21 cellular contexts compared by ENCODE assay signal in the genomic region with DNA sequence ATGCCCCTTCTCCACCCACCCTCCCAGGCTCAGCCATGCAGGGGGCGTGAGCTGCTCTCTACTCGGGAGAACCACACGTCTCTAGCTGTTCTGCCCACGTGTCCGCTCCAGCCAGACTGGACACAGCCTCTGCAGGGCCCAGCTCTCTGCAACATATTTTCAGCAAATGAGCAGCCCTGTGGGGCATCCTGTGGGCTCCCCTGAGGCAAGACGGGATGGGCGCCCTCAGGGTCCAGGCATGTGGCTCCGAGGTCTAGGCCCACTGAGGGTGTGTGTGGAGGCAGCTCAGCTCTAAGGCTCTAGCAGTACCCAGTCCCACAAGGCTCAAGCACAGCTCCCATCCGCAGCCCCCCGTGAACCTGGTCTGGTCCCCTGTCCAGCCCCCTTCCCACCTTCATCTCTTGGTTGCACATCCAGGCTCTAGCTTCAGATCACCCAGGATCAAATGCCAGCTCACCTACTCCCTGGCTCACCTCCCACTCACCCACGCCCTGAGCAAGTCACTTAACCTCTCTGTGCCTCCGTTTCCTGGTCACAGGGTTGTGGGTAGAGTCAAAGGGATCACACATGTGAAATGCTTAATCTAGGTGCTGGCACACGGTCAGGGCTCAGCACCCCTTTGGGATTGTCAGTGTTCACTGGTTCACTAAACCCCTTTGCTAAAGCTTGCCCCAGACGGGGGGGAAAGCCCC. TPM values are rescaled to one million over a fixed set of nuclear protein-coding genes. Genes with fewer than 3 reads are reported as not detected.
A peak's percentile ranks its signal among the peaks of the same experiment; 100 is the strongest.
DNase-seq lines count a peak whose midpoint lies in the region; ATAC-seq and TF ChIP-seq lines count a peak whose summit lies in the region.
"Had no signal": no experiment of that assay in that cellular context is flagged by ENCODE, and none has a peak within 500 bp of the region (broad histone marks: within the 10 kb centered on the region; RNA-seq: fewer than 3 reads in every experiment).

No MANE protein-coding gene starts in this region.

- H2AFZ ChIP-seq in neural progenitor cell (replicated peaks): no peak overlapping the region

- H3K27ac ChIP-seq in CD4-positive, alpha-beta T cell (ENCODE audit: low read depth, low read length): no peak overlapping the region
- no peak overlapping the region for H3K27ac ChIP-seq in neural progenitor cell
- H3K27ac ChIP-seq: C4-2B, sigmoid colon, upper lobe of right lung had no signal

- H3K4me1 ChIP-seq in neural progenitor cell: peaks cover 8% of the 10 kb centered on the region
- H3K4me1 ChIP-seq: HAP-1, upper lobe of right lung had no signal

- H3K4me1 Mint-ChIP-seq in activated naive CD4-positive, alpha-beta T cell treated with anti-CD3 and anti-CD28 coated beads for 36 hours (ENCODE audit: low read depth): peaks cover 47% of the 10 kb centered on the region
- peaks cover 75% of the 10 kb centered on the region for H3K4me1 Mint-ChIP-seq in CD4-positive, alpha-beta T cell (ENCODE audit: low read depth)
- H3K4me1 Mint-ChIP-seq in T-helper 17 cell (peaks cover 40% of the 10 kb centered on the region), neural progenitor cell (peaks cover 44% of the 10 kb centered on the region)

- no peaks in the 10 kb centered on the region for H3K27me3 Mint-ChIP-seq in activated naive CD4-positive, alpha-beta T cell treated with anti-CD3 and anti-CD28 coated beads for 36 hours (ENCODE audit: low read depth)
- no peaks in the 10 kb centered on the region for H3K27me3 Mint-ChIP-seq in CD4-positive, alpha-beta T cell
- H3K27me3 Mint-ChIP-seq in T-helper 17 cell: no peaks in the 10 kb centered on the region
- H3K27me3 Mint-ChIP-seq in neural progenitor cell (ENCODE audit: insufficient read depth, low read depth): peaks cover 11% of the 10 kb centered on the region
- H3K27me3 Mint-ChIP-seq: activated naive CD8-positive, alpha-beta T cell treated with anti-CD3 and anti-CD28 coated beads, Interleukin-2, amount 10 ng/mL, durations not matched to agents 7 days and 5 days had no signal

- no peaks in the 10 kb centered on the region for H3K9me3 Mint-ChIP-seq in activated naive CD4-positive, alpha-beta T cell treated with anti-CD3 and anti-CD28 coated beads for 36 hours
- no peaks in the 10 kb centered on the region for H3K9me3 Mint-ChIP-seq in CD4-positive, alpha-beta T cell
- no peaks in the 10 kb centered on the region for H3K9me3 Mint-ChIP-seq in neural progenitor cell
- H3K9me3 Mint-ChIP-seq: activated B cell treated with CpG ODN at 0.5 μM for 24 hours; activated naive CD8-positive, alpha-beta T cell treated with anti-CD3 and anti-CD28 coated beads, Interleukin-2, amount 10 ng/mL, durations not matched to agents 7 days and 5 days had no signal

- H3K27me3 ChIP-seq in CD4-positive, alpha-beta T cell (ENCODE audit: control insufficient read depth, insufficient read depth, low read length): no peaks in the 10 kb centered on the region
- H3K27me3 ChIP-seq in neural progenitor cell: no peaks in the 10 kb centered on the region
- H3K27me3 ChIP-seq: sigmoid colon, upper lobe of right lung had no signal

- no peak overlapping the region for H3K4me3 Mint-ChIP-seq in activated naive CD4-positive, alpha-beta T cell treated with anti-CD3 and anti-CD28 coated beads for 36 hours
- H3K4me3 Mint-ChIP-seq in CD4-positive, alpha-beta T cell: peak overlapping the region; percentile 48
- peak overlapping the region; percentile 9 for H3K4me3 Mint-ChIP-seq in T-helper 17 cell
- H3K4me3 Mint-ChIP-seq in neural progenitor cell: no peak overlapping the region
- H3K4me3 Mint-ChIP-seq: activated B cell treated with CpG ODN at 0.5 μM for 24 hours; activated naive CD8-positive, alpha-beta T cell treated with anti-CD3 and anti-CD28 coated beads, Interleukin-2, amount 10 ng/mL, durations not matched to agents 7 days and 5 days; immature natural killer cell; memory B cell had no signal

- no peaks in the 10 kb centered on the region for H3K36me3 ChIP-seq in neural progenitor cell
- H3K36me3 ChIP-seq: HAP-1, sigmoid colon, upper lobe of right lung had no signal

- no peaks in the 10 kb centered on the region for H3K79me2 ChIP-seq in neural progenitor cell (ENCODE audit: low read depth)

- H3K36me3 Mint-ChIP-seq in activated naive CD4-positive, alpha-beta T cell treated with anti-CD3 and anti-CD28 coated beads for 36 hours (ENCODE audit: low read depth): no peaks in the 10 kb centered on the region
- no peaks in the 10 kb centered on the region for H3K36me3 Mint-ChIP-seq in CD4-positive, alpha-beta T cell (ENCODE audit: low read depth)
- H3K36me3 Mint-ChIP-seq in T-helper 17 cell (ENCODE audit: low read depth) (no peaks in the 10 kb centered on the region), neural progenitor cell (peaks cover 1% of the 10 kb centered on the region)
- H3K36me3 Mint-ChIP-seq: memory B cell had no signal

- no peak overlapping the region for H3K4me2 ChIP-seq in neural progenitor cell

- H3K27ac Mint-ChIP-seq in activated naive CD4-positive, alpha-beta T cell treated with anti-CD3 and anti-CD28 coated beads for 36 hours: no peak overlapping the region
- peak overlapping the region; percentile 37 for H3K27ac Mint-ChIP-seq in CD4-positive, alpha-beta T cell
- H3K27ac Mint-ChIP-seq in T-helper 17 cell (peak overlapping the region; percentile 37), neural progenitor cell (peak overlapping the region; percentile 66)
- H3K27ac Mint-ChIP-seq: activated naive CD8-positive, alpha-beta T cell treated with anti-CD3 and anti-CD28 coated beads, Interleukin-2, amount 10 ng/mL, durations not matched to agents 7 days and 5 days; immature natural killer cell; memory B cell; progenitor cell of endocrine pancreas had no signal

- POLR2A ChIA-PET in CD4-positive, alpha-beta T cell (lab: Charles Lee): interaction anchor here (1.0 to 1.2 kb wide), 3 partner anchors 13 to 23 kb away, joined by 3 to 4 read pairs (median 4); no protein-coding TSS in a partner anchor

- no peak overlapping the region for H3K9ac ChIP-seq in neural progenitor cell

- H3K4me3 ChIP-seq in neural progenitor cell: no peak overlapping the region
- H3K4me3 ChIP-seq: HAP-1, K562, sigmoid colon, upper lobe of right lung had no signal

- peaks cover 71% of the 10 kb centered on the region for H4K20me1 ChIP-seq in neural progenitor cell (ENCODE audit: low read depth)

- no peaks in the 10 kb centered on the region for H3F3A ChIP-seq in neural progenitor cell (ENCODE audit: low read depth)

- intact Hi-C loops in activated naive CD4-positive, alpha-beta T cell treated with anti-CD3 and anti-CD28 coated beads for 36 hours (cut with micrococcal nuclease): loop anchor here (2.0 kb wide), 1 partner anchor 41 kb away; no protein-coding TSS in a partner anchor
- intact Hi-C loops in CD4-positive, alpha-beta T cell (cut with DNase I, micrococcal nuclease): no loop called here

- ATAC-seq in CD4-positive, alpha-beta T cell (ENCODE audit: poor library complexity): peak; percentile 42
- no peak for ATAC-seq in T-helper 17 cell
- ATAC-seq: K562, upper lobe of right lung had no signal

- peak; percentile 50 for DNase-seq in activated naive CD4-positive, alpha-beta T cell treated with anti-CD3 and anti-CD28 coated beads for 36 hours
- DNase-seq in activated naive CD4-positive, alpha-beta T cell treated with anti-CD3 and anti-CD28 coated beads, Interleukin-2, amount 50 U/mL, for 16 hours: no peak
- no peak for DNase-seq in CD4-positive, alpha-beta T cell
- DNase-seq in T-helper 17 cell: no peak
- DNase-seq in neural progenitor cell (ENCODE audit: low spot score): no peak
- no peak for DNase-seq in middle frontal gyrus (ENCODE audit: extremely low spot score, low spot score)
- DNase-seq in DMS153 treated with DMSO at 0.1 percent for 48 hours (lab: John Stamatoyannopoulos, UW; ENCODE audit: unreplicated experiment): no peak
- DNase-seq: activated B cell treated with CpG ODN at 0.5 μM for 24 hours; activated naive CD8-positive, alpha-beta T cell treated with anti-CD3 and anti-CD28 coated beads, Interleukin-2, amount 10 ng/mL, durations not matched to agents 7 days and 5 days; hypothalamus; immature natural killer cell; NCI-H1105 treated with DMSO at 0.1 percent for 48 hours; NCI-H2029; NCI-H524 treated with DMSO at 0.1 percent for 48 hours; sigmoid colon; upper lobe of right lung had no signal

- CTCF ChIA-PET in activated naive CD4-positive, alpha-beta T cell treated with anti-CD3 and anti-CD28 coated beads for 36 hours (lab: Charles Lee): interaction anchor here (3.0 kb wide), 1 partner anchor 16 kb away, joined by 11 read pairs; no protein-coding TSS in a partner anchor
- CTCF ChIA-PET in CD4-positive, alpha-beta T cell (lab: Charles Lee): interaction anchor here (0.9 kb wide), 1 partner anchor 23 kb away, joined by 3 read pairs; no protein-coding TSS in a partner anchor

- TF ChIP-seq CTCF in CD4-positive, alpha-beta T cell (IDR thresholded peaks at IDR 0.05): no peak
- no peak for TF ChIP-seq CTCF in neural progenitor cell (IDR thresholded peaks at IDR 0.05)

- H3K9me3 ChIP-seq in CD4-positive, alpha-beta T cell (ENCODE audit: control insufficient read depth, low read length): no peaks in the 10 kb centered on the region
- H3K9me3 ChIP-seq in T-helper 17 cell (ENCODE audit: control insufficient read depth, low read length, poor library complexity, severe bottlenecking) (no peaks in the 10 kb centered on the region), neural progenitor cell (ENCODE audit: low read depth) (no peaks in the 10 kb centered on the region)
- H3K9me3 ChIP-seq: HAP-1, sigmoid colon, upper lobe of right lung had no signal

RNA-seq across cellular contexts. Expression of a gene that starts 57.8 kb away (rescaled TPM):
- 10 to 100 TPM; 59.2 to 60.0 TPM for total RNA-seq in activated naive CD4-positive, alpha-beta T cell treated with anti-CD3 and anti-CD28 coated beads for 36 hours
- 10 to 100 TPM; 61.6 to 64.1 TPM for total RNA-seq in CD4-positive, alpha-beta T cell
- total RNA-seq in T-helper 17 cell (10 to 100 TPM; 68.7 to 81.9 TPM), neural progenitor cell (ENCODE audit: low replicate concordance) (53.7 and 67.4 TPM in 2 replicates)

Comparison
In these comparisons a context has a peak if more than half of its experiments do, and no peak if none do; other contexts are left out.
1. H3K4me3 Mint-ChIP-seq: peak in CD4-positive, alpha-beta T cell (single experiment) and T-helper 17 cell (single experiment); none in activated naive CD4-positive, alpha-beta T cell treated with anti-CD3 and anti-CD28 coated beads for 36 hours (single experiment) and neural progenitor cell (single experiment).